17 cellular contexts compared by ENCODE assay signal in genomic region chr1:41689596-41689995, GRCh38.
A peak's percentile ranks its signal among the peaks of the same experiment; 100 is the strongest.
DNase-seq lines count a peak whose midpoint lies in the region; ATAC-seq, FAIRE-seq and TF ChIP-seq lines count a peak whose summit lies in the region.
"Had no signal": no experiment of that assay in that cellular context is flagged by ENCODE, and none has a peak within 500 bp of the region (broad histone marks: within the 10 kb centered on the region; RNA-seq: fewer than 3 reads in every experiment).

No MANE protein-coding gene starts in this region.

- no peak overlapping the region for H3K27ac ChIP-seq in adrenal gland
- H3K27ac ChIP-seq: Peyer's patch, stomach had no signal

- H3K4me3 Mint-ChIP-seq in nephron progenitor cell: no peak overlapping the region
- H3K4me3 Mint-ChIP-seq: B cell, T-cell had no signal

- DNase-seq in GM12891 (ENCODE audit: insufficient read length, low spot score) (no peak), adrenal gland (peak in 5 of 7 donors; percentile 34 to 63 (median 60)), hypothalamus (lab: John Stamatoyannopoulos, UW) (peak in 43 of 51 donors; percentile 11 to 91 (median 60)), sciatic nerve (ENCODE audit: low spot score) (no peak), SHP77 (lab: John Stamatoyannopoulos, UW) (no peak), nephron progenitor cell (no peak)
- DNase-seq: activated naive CD4-positive, alpha-beta T cell treated with anti-CD3 and anti-CD28 coated beads, Interleukin-2, amount 50 U/mL, for 16 hours; central memory CD4-positive, alpha-beta T cell; glutamatergic neuron; NCI-H1930; NCI-H526; Peyer's patch; small intestine; stomach; T-cell had no signal

- ATAC-seq in sciatic nerve (peak; percentile 81), HG03045 (IDR thresholded peaks at IDR 0.05; ENCODE audit: unreplicated experiment) (no peak)
- ATAC-seq: T-cell had no signal

- no peaks in the 10 kb centered on the region for H3K36me3 ChIP-seq in adrenal gland (replicated peaks in 1 of 2)
- H3K36me3 ChIP-seq: Peyer's patch, stomach had no signal

- H3K36me3 Mint-ChIP-seq in nephron progenitor cell (ENCODE audit: low read depth): no peaks in the 10 kb centered on the region

- TF ChIP-seq POLR2A in GM12891 (IDR thresholded peaks at IDR 0.05; ENCODE audit: low read depth, low read length) (no peak), adrenal gland (IDR thresholded peaks at IDR 0.05) (no peak)

- H3K4me3 ChIP-seq in adrenal gland: no peak overlapping the region
- H3K4me3 ChIP-seq: Peyer's patch, stomach had no signal

- H3K27me3 Mint-ChIP-seq in nephron progenitor cell (ENCODE audit: low read depth, poor library complexity): peaks cover 10% of the 10 kb centered on the region
- H3K27me3 Mint-ChIP-seq: B cell, T-cell had no signal

- H3K9me3 ChIP-seq in adrenal gland (replicated peaks in 1 of 3): no peaks in the 10 kb centered on the region
- H3K9me3 ChIP-seq: Peyer's patch, stomach had no signal

- H3K9me3 Mint-ChIP-seq in nephron progenitor cell: no peaks in the 10 kb centered on the region
- H3K9me3 Mint-ChIP-seq: T-cell had no signal

- peaks cover 23% of the 10 kb centered on the region for H3K4me1 Mint-ChIP-seq in nephron progenitor cell

- no peaks in the 10 kb centered on the region for H3K27me3 ChIP-seq in adrenal gland
- H3K27me3 ChIP-seq: Peyer's patch, stomach had no signal

- TF ChIP-seq CTCF in adrenal gland (IDR thresholded peaks at IDR 0.05) (no peak), nephron progenitor cell (IDR thresholded peaks at IDR 0.05) (no peak)

- no peak overlapping the region for H3K27ac Mint-ChIP-seq in nephron progenitor cell
- H3K27ac Mint-ChIP-seq: B cell had no signal

- peaks cover 0 to 5% of the 10 kb centered on the region in 2 donors for H3K4me1 ChIP-seq in adrenal gland (replicated peaks in 1 of 2)
- H3K4me1 ChIP-seq: Peyer's patch had no signal

- peak; percentile 35 for FAIRE-seq in GM12891 (lab: Jason Lieb, UNC)
- FAIRE-seq: small intestine had no signal

- 50 to 64% (median 52%) methylated on average over 7 of the region's 7 CpGs for WGBS in adrenal gland, 4 donors

- intact Hi-C loops in adrenal gland (cut with DNase I) (no loop called here), sciatic nerve (cut with DNase I) (no loop called here)

TF ChIP-seq in GM12891, 5 proteins besides CTCF, POLR2A, EP300 and RAD21:
- no peak for TF ChIP-seq POU2F2 (IDR thresholded peaks at IDR 0.05; ENCODE audit: low read depth, low read length)
- TF ChIP-seq PAX5 (IDR thresholded peaks at IDR 0.05; ENCODE audit: insufficient read depth, low read length, severe bottlenecking): no peak
- TF ChIP-seq SPI1 (IDR thresholded peaks at IDR 0.05; ENCODE audit: low read depth, low read length): no peak
- no peak for TF ChIP-seq TAF1 (IDR thresholded peaks at IDR 0.05; ENCODE audit: low read depth, low read length)
- no peak for TF ChIP-seq POLR2AphosphoS5 (IDR thresholded peaks at IDR 0.05; ENCODE audit: low read depth, low read length)

Comparison
In these comparisons a context has a peak if more than half of its experiments do, and no peak if none do; other contexts are left out.
1. DNase-seq: peak in adrenal gland (5 of 7) and hypothalamus (43 of 51); none in GM12891 (single experiment), sciatic nerve (single experiment), SHP77 (0 of 2) and nephron progenitor cell (single experiment).